ENCODE assay signal across 3 cellular contexts in genomic region chr5:14417232-14417730, GRCh38.
TF ChIP-seq lines count a peak whose summit lies in the region.

No MANE protein-coding gene starts in this region.

TF ChIP-seq in IMR-90, 13 proteins besides CTCF, POLR2A, EP300 and RAD21:
- TF ChIP-seq RFX5 (IDR thresholded peaks at IDR 0.05; ENCODE audit: low read depth, low read length) (no peak), CEBPB (IDR thresholded peaks at IDR 0.05; ENCODE audit: low read depth, low read length) (no peak), MXI1 (IDR thresholded peaks at IDR 0.05; ENCODE audit: borderline replicate concordance, low read depth, low read length) (no peak), MAZ (IDR thresholded peaks at IDR 0.05; ENCODE audit: borderline replicate concordance, low read depth, low read length) (no peak), NFE2L2 (IDR thresholded peaks at IDR 0.05; ENCODE audit: low read depth, low read length) (no peak), BHLHE40 (IDR thresholded peaks at IDR 0.05; ENCODE audit: low read depth, low read length) (no peak), ELK1 (IDR thresholded peaks at IDR 0.05; ENCODE audit: borderline replicate concordance, low read depth, low read length) (no peak), FOS (IDR thresholded peaks at IDR 0.05; ENCODE audit: low read depth, low read length) (no peak)

TF ChIP-seq in H1, 55 proteins besides CTCF, POLR2A, EP300 and RAD21:
- no peak for TF ChIP-seq GTF2F1 (IDR thresholded peaks at IDR 0.05; ENCODE audit: borderline replicate concordance, low read depth, low read length)
- no peak for TF ChIP-seq RXRA (IDR thresholded peaks at IDR 0.05; ENCODE audit: insufficient read depth, low read depth, low read length)
- no peak for TF ChIP-seq HDAC6 (IDR thresholded peaks at IDR 0.05; ENCODE audit: low read depth, low read length)
- no peak for TF ChIP-seq BACH1 (IDR thresholded peaks at IDR 0.05; ENCODE audit: low read length)
- no peak for TF ChIP-seq MAFK (IDR thresholded peaks at IDR 0.05; ENCODE audit: low read depth, low read length)
- TF ChIP-seq MAX (IDR thresholded peaks at IDR 0.05): no peak
- TF ChIP-seq GABPA (IDR thresholded peaks at IDR 0.05; ENCODE audit: borderline replicate concordance, insufficient read depth, low read length): no peak
- TF ChIP-seq CBX8 (IDR thresholded peaks at IDR 0.05; ENCODE audit: borderline replicate concordance, low read depth, low read length): no peak
- no peak for TF ChIP-seq CREB1 (IDR thresholded peaks at IDR 0.05)

TF ChIP-seq in HepG2, 621 proteins besides CTCF, POLR2A, EP300 and RAD21:
- TF ChIP-seq NBN (conservative IDR thresholded peaks at IDR 0.05) (no peak), GTF3A (CRISPR knock-in tag; conservative IDR thresholded peaks at IDR 0.05) (no peak), ZNF20 (CRISPR knock-in tag; IDR thresholded peaks at IDR 0.05) (no peak), GFI1 (CRISPR knock-in tag; IDR thresholded peaks at IDR 0.05; ENCODE audit: borderline replicate concordance) (no peak), MEIS1 (CRISPR knock-in tag; IDR thresholded peaks at IDR 0.05; ENCODE audit: borderline replicate concordance) (no peak), RELA (CRISPR knock-in tag; IDR thresholded peaks at IDR 0.05) (no peak), HNRNPUL1 (IDR thresholded peaks at IDR 0.05; ENCODE audit: low read depth, low read length) (no peak), PAX8 (CRISPR knock-in tag; IDR thresholded peaks at IDR 0.05; ENCODE audit: borderline replicate concordance) (no peak), HNRNPLL (IDR thresholded peaks at IDR 0.05; ENCODE audit: low read depth, low read length, poor library complexity, severe bottlenecking) (no peak), ZNF550 (CRISPR knock-in tag; IDR thresholded peaks at IDR 0.05; ENCODE audit: borderline replicate concordance) (no peak), ZNF274 (CRISPR knock-in tag; IDR thresholded peaks at IDR 0.05) (no peak), DDIT3 (CRISPR knock-in tag; IDR thresholded peaks at IDR 0.05) (no peak), HHEX (CRISPR knock-in tag; IDR thresholded peaks at IDR 0.05) (no peak)
TF ChIP-seq in HepG2: peak in this region for 0.
